14 cellular contexts compared by ENCODE assay signal in the genomic region with DNA sequence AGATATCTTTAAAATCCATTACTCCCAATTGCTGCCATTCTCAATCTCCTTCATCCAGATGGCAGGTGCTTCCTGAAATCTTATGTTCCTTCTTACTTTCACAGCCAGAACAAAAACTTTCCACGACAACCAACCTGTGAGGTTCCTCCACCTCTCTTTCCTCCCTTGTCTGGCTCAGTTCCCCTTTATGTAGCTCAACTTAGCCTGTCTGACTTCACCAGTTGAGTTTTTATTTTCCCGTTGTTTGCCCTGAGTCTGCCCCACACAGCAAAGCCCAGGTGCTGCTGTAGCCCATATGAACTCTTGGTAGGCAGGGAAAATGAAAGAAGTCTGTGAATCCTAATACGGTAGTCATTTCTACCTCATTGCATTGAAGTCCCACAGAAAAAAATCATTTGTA.
DNase-seq lines count a peak whose midpoint lies in the region; ATAC-seq and TF ChIP-seq lines count a peak whose summit lies in the region.
"Had no signal": no experiment of that assay in that cellular context is flagged by ENCODE, and none has a peak within 500 bp of the region (broad histone marks: within the 10 kb centered on the region; RNA-seq: fewer than 3 reads in every experiment).

No MANE protein-coding gene starts in this region.

- no peaks in the 10 kb centered on the region for H3K36me3 ChIP-seq in thymus (ENCODE audit: control insufficient read depth, insufficient read depth)

- H3K27me3 ChIP-seq in thymus (ENCODE audit: control insufficient read depth, insufficient read depth) = no peaks in the 10 kb centered on the region
- H3K27me3 ChIP-seq: testis had no signal

- H3K27me3 Mint-ChIP-seq in activated T-cell treated with anti-CD3 and anti-CD28 coated beads, Interleukin-2, amount 50 U/mL, for 72 hours (ENCODE audit: low read depth) = peaks cover 30% of the 10 kb centered on the region

- TF ChIP-seq POLR2A in NB4 (IDR thresholded peaks at IDR 0.05; ENCODE audit: extremely low read depth, insufficient read length) = no peak

- H3K4me1 Mint-ChIP-seq in activated T-cell treated with anti-CD3 and anti-CD28 coated beads, Interleukin-2, amount 50 U/mL, for 72 hours (ENCODE audit: low read depth) = peaks cover 5% of the 10 kb centered on the region

- H3K36me3 Mint-ChIP-seq in activated T-cell treated with anti-CD3 and anti-CD28 coated beads, Interleukin-2, amount 50 U/mL, for 72 hours (ENCODE audit: insufficient read depth in 2 of 2) = no peaks in the 10 kb centered on the region
- H3K36me3 Mint-ChIP-seq: immature natural killer cell had no signal

- H3K4me1 ChIP-seq in thymus (ENCODE audit: control insufficient read depth, insufficient read depth, low read length) = peaks cover 3% of the 10 kb centered on the region
- H3K4me1 ChIP-seq: testis had no signal

- H3K9me3 ChIP-seq in thymus (ENCODE audit: control insufficient read depth) = no peaks in the 10 kb centered on the region
- H3K9me3 ChIP-seq: testis had no signal

- H3K9me3 Mint-ChIP-seq in activated T-cell treated with anti-CD3 and anti-CD28 coated beads, Interleukin-2, amount 50 U/mL, for 72 hours = no peaks in the 10 kb centered on the region
- H3K9me3 Mint-ChIP-seq: nephron; T-helper 1 cell treated with Interleukin-12 subunit alpha and Interleukin-12 subunit beta and Interleukin-4 antibody, amounts not matched to agents 30 μg/mL and 1 μg/mL, for 36 hours had no signal

- H3K4me3 Mint-ChIP-seq in activated T-cell treated with anti-CD3 and anti-CD28 coated beads, Interleukin-2, amount 50 U/mL, for 72 hours = peak overlapping the region in 1 of 2 donors; percentile 5
- H3K4me3 Mint-ChIP-seq: immature natural killer cell; nephron; T-helper 1 cell treated with Interleukin-12 subunit alpha and Interleukin-12 subunit beta and Interleukin-4 antibody, amounts not matched to agents 30 μg/mL and 1 μg/mL, for 36 hours had no signal

- TF ChIP-seq CTCF in NB4 (IDR thresholded peaks at IDR 0.05; ENCODE audit: low read depth, low read length) = no peak

- peak overlapping the region; percentile 0 for H3K27ac Mint-ChIP-seq in activated T-cell treated with anti-CD3 and anti-CD28 coated beads, Interleukin-2, amount 50 U/mL, for 72 hours
- H3K27ac Mint-ChIP-seq: immature natural killer cell; nephron; T-helper 1 cell treated with Interleukin-12 subunit alpha and Interleukin-12 subunit beta and Interleukin-4 antibody, amounts not matched to agents 30 μg/mL and 1 μg/mL, for 36 hours had no signal

- ATAC-seq in activated T-cell treated with anti-CD3 and anti-CD28 coated beads, Interleukin-2, amount 50 U/mL, for 72 hours (replicated peaks in 1 of 2) = no peak
- ATAC-seq in HG02870 (IDR thresholded peaks at IDR 0.05; ENCODE audit: unreplicated experiment) = peak; percentile 79
- ATAC-seq in HG03571 (IDR thresholded peaks at IDR 0.05; ENCODE audit: unreplicated experiment) = no peak

- no peak for DNase-seq in activated T-cell treated with anti-CD3 and anti-CD28 coated beads, Interleukin-2, amount 50 U/mL, for 72 hours
- no peak for DNase-seq in activated T-cell treated with anti-CD3 and anti-CD28 coated beads, Interleukin-2, amount 50 U/mL, for 48 hours
- DNase-seq in NB4 (ENCODE audit: low read depth) (peak; percentile 30), DMS53 treated with DMSO at 0.1 percent for 48 hours (lab: John Stamatoyannopoulos, UW; ENCODE audit: unreplicated experiment) (no peak)
- DNase-seq in stimulated activated naive CD4-positive, alpha-beta T cell treated with Interleukin-2 at 50 U/mL for 16 hours (lab: John Stamatoyannopoulos, UW) = no peak
- DNase-seq: 8988T, immature natural killer cell, NCI-H524 treated with DMSO at 0.1 percent for 48 hours, testis had no signal

- no peak overlapping the region for H3K4me3 ChIP-seq in NB4 (ENCODE audit: low read depth, low read length)
- no peak overlapping the region for H3K4me3 ChIP-seq in thymus (ENCODE audit: low read length)
- H3K4me3 ChIP-seq: testis had no signal

- peak overlapping the region; percentile 46 for H3K27ac ChIP-seq in thymus (ENCODE audit: low read depth)
- H3K27ac ChIP-seq: testis had no signal

- WGBS in thymus = 9% methylated on average over 3 of the region's 3 CpGs
